ENCODE assay signal across 8 cellular contexts in genomic region chr11:57778318-57779037, GRCh38. TPM values are rescaled to one million over a fixed set of nuclear protein-coding genes. Genes with fewer than 3 reads are reported as not detected.
DNase-seq lines count a peak whose midpoint lies in the region; ATAC-seq, FAIRE-seq and TF ChIP-seq lines count a peak whose summit lies in the region.

No MANE protein-coding gene starts in this region.

- no peaks in the 10 kb centered on the region for H3K27me3 ChIP-seq in bronchial epithelial cell (ENCODE audit: control insufficient read depth, insufficient read depth, low read length)
- H3K27me3 ChIP-seq in small intestine (ENCODE audit: control insufficient read depth in 2 of 2, insufficient read depth in 2 of 2, low read length in 2 of 2) = no peaks in the 10 kb centered on the region
- no peaks in the 10 kb centered on the region for H3K27me3 ChIP-seq in CD4-positive, alpha-beta memory T cell (ENCODE audit: insufficient read depth, low read length)

- CTCF ChIA-PET in CD4-positive, alpha-beta memory T cell (lab: Charles Lee; ENCODE audit: partially characterized antibody) = no interaction called here

- no peak for TF ChIP-seq CTCF in bronchial epithelial cell (IDR thresholded peaks at IDR 0.05; ENCODE audit: insufficient read depth, low read length, severe bottlenecking)

- no peaks in the 10 kb centered on the region for H3K9me3 Mint-ChIP-seq in CD4-positive, alpha-beta memory T cell

- H3K4me3 ChIP-seq in bronchial epithelial cell (ENCODE audit: low read depth, low read length) (peak overlapping the region; percentile 3), small intestine (ENCODE audit: low read depth in 1 of 2, low read length in 2 of 2) (peak overlapping the region in 1 of 2 donors; percentile 11)
- H3K4me3 ChIP-seq in CD4-positive, alpha-beta memory T cell (ENCODE audit: low read length in 2 of 2) = no peak overlapping the region

- intact Hi-C loops in CD4-positive, alpha-beta memory T cell (cut with micrococcal nuclease) = no loop called here

- H3K27me3 Mint-ChIP-seq in CD4-positive, alpha-beta memory T cell = no peaks in the 10 kb centered on the region

- DNase-seq in DMS 273 treated with DMSO at 0.1 percent for 48 hours (lab: John Stamatoyannopoulos, UW) = peak; percentile 25
- peak; percentile 90 for DNase-seq in NCI-H2029 treated with DMSO at 0.1 percent for 48 hours (lab: John Stamatoyannopoulos, UW)
- peak; percentile 93 for DNase-seq in bronchial epithelial cell (ENCODE audit: low read depth)
- peak; percentile 99 for DNase-seq in islet precursor cell
- peak; percentile 98 for DNase-seq in small intestine
- no peak for DNase-seq in OCI-M2 (lab: John Stamatoyannopoulos, UW; ENCODE audit: unreplicated experiment)
- no peak for DNase-seq in CD4-positive, alpha-beta memory T cell

- POLR2A ChIA-PET in CD4-positive, alpha-beta memory T cell (lab: Charles Lee; ENCODE audit: partially characterized antibody) = interaction anchor here (0.8 to 1.2 kb wide), 2 partner anchors 22 to 37 kb away, joined by 3 read pairs; partner anchors contain the start of gene SELENOH

- peaks cover 20 to 51% of the 10 kb centered on the region in 2 donors for H3K4me1 ChIP-seq in small intestine (ENCODE audit: control insufficient read depth in 2 of 2, insufficient read depth in 1 of 2, low read depth in 1 of 2, low read length in 1 of 2)
- H3K4me1 ChIP-seq in CD4-positive, alpha-beta memory T cell (ENCODE audit: insufficient read depth, low read length) = no peaks in the 10 kb centered on the region

- peak overlapping the region; percentile 89 to 98 for H3K27ac ChIP-seq in small intestine (ENCODE audit: low read depth in 1 of 2, low read length in 1 of 2)
- H3K27ac ChIP-seq in CD4-positive, alpha-beta memory T cell (ENCODE audit: low read depth, low read length) = no peak overlapping the region

- peaks cover 0 to 14% (median 4%) of the 10 kb centered on the region in 4 donors for H3K4me1 Mint-ChIP-seq in CD4-positive, alpha-beta memory T cell

- H3K4me3 Mint-ChIP-seq in CD4-positive, alpha-beta memory T cell = no peak overlapping the region

- FAIRE-seq in bronchial epithelial cell (lab: Jason Lieb, UNC) (no peak), small intestine (lab: Jason Lieb, UNC) (no peak)

- no peaks in the 10 kb centered on the region for H3K9me3 ChIP-seq in small intestine (ENCODE audit: control insufficient read depth, low read depth)
- no peaks in the 10 kb centered on the region for H3K9me3 ChIP-seq in CD4-positive, alpha-beta memory T cell (ENCODE audit: control insufficient read depth in 1 of 2, low read length in 2 of 2)

- 6 to 17% (median 15%) methylated on average over 6 of the region's 6 CpGs for WGBS in small intestine, 3 donors

- ATAC-seq in GM21423 (IDR thresholded peaks at IDR 0.05; ENCODE audit: unreplicated experiment) = no peak

- peaks cover 0 to 5% of the 10 kb centered on the region in 2 donors for H3K36me3 Mint-ChIP-seq in CD4-positive, alpha-beta memory T cell

- peak overlapping the region in 1 of 7 donors; percentile 19 for H3K27ac Mint-ChIP-seq in CD4-positive, alpha-beta memory T cell

- H3K36me3 ChIP-seq in bronchial epithelial cell (ENCODE audit: control insufficient read depth, insufficient read depth, low read length) = peaks cover 4% of the 10 kb centered on the region
- no peaks in the 10 kb centered on the region for H3K36me3 ChIP-seq in small intestine (ENCODE audit: control insufficient read depth in 2 of 2, insufficient read depth in 2 of 2, low read length in 2 of 2)
- H3K36me3 ChIP-seq in CD4-positive, alpha-beta memory T cell (ENCODE audit: insufficient read depth, low read length) = no peaks in the 10 kb centered on the region

RNA-seq across cellular contexts. Expression of gene CTNND1, which starts 16.9 kb away (rescaled TPM):
- 131 and 227 TPM in 2 replicates for total RNA-seq in bronchial epithelial cell
- polyA plus RNA-seq in small intestine = 100 to 1,000 TPM in 1 of 3 donors, 10 to 100 TPM in 2; 62.2 to 148 (median 89.7) TPM
- 10 to 100 TPM; 10.3 to 11.1 TPM for total RNA-seq in CD4-positive, alpha-beta memory T cell
- polyA plus RNA-seq in CD4-positive, alpha-beta memory T cell = 1 to 10 TPM in 1 of 2 donors, under 1 TPM in 1; 0.91 to 1.6 TPM

RNA-seq across cellular contexts. Expression of gene BTBD18, which starts 26.9 kb away (rescaled TPM):
- total RNA-seq in bronchial epithelial cell = not detected in 2 replicates
- polyA plus RNA-seq in small intestine = not detected
- total RNA-seq in CD4-positive, alpha-beta memory T cell = not detected
- under 1 TPM; 0.34 to 0.44 TPM for polyA plus RNA-seq in CD4-positive, alpha-beta memory T cell

RNA-seq across cellular contexts. Expression of gene SELENOH, which starts 37.2 kb away (rescaled TPM):
- 89.4 and 139 TPM in 2 replicates for total RNA-seq in bronchial epithelial cell
- polyA plus RNA-seq in small intestine = 100 to 1,000 TPM in 2 of 3 donors, 10 to 100 TPM in 1; 78.3 to 148 (median 144) TPM
- 100 to 1,000 TPM; 102 to 113 TPM for total RNA-seq in CD4-positive, alpha-beta memory T cell
- polyA plus RNA-seq in CD4-positive, alpha-beta memory T cell = 100 to 1,000 TPM; 186 to 223 TPM

Comparison
In these comparisons a context has a peak if more than half of its experiments do, and no peak if none do; other contexts are left out.
1. DNase-seq: peak in DMS 273 treated with DMSO at 0.1 percent for 48 hours (single experiment), NCI-H2029 treated with DMSO at 0.1 percent for 48 hours (single experiment), bronchial epithelial cell (single experiment), islet precursor cell (single experiment) and small intestine (single experiment); none in OCI-M2 (single experiment) and CD4-positive, alpha-beta memory T cell (0 of 5).
2. RNA of gene CTNND1, which starts 16.9 kb away (total RNA-seq): 131 to 227 TPM in bronchial epithelial cell; 10.3 to 11.1 TPM in CD4-positive, alpha-beta memory T cell; every median in the first group is over 10 times any median in the second.